Comparison of ENCODE assay signal across 26 cellular contexts in the genomic region with DNA sequence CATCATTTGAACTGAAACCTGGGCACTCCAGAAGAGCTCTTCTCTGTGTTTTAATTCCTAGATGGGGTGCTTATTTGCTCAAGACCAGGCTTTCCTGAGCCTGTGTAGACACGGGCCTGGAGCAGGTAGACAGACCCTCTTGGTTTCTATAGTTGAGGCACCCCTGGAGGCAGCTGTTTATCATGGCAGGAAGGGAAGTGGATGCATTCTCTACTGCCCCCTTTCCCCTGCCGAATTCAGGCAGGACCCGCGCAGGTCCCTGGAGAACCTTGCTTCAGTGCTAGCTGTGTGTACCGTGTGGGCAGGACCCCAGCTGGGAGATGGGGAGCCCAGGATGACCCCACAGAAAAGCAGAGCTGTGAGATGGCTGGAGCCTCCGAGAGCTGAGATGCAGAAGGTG. TPM values are rescaled to one million over a fixed set of nuclear protein-coding genes. Genes with fewer than 3 reads are reported as not detected.
DNase-seq lines count a peak whose midpoint lies in the region; ATAC-seq and TF ChIP-seq lines count a peak whose summit lies in the region.
"Had no signal": no experiment of that assay in that cellular context is flagged by ENCODE, and none has a peak within 500 bp of the region (broad histone marks: within the 10 kb centered on the region; RNA-seq: fewer than 3 reads in every experiment).

No MANE protein-coding gene starts in this region.

- no peak overlapping the region for H2BK20ac ChIP-seq in H9 (ENCODE audit: low read depth, low read length, poor library complexity, severe bottlenecking)

- WGBS in H9 (ENCODE audit: extremely low coverage, insufficient read length, low lambda C conversion rate) = no CpG with 5 or more reads among the region's 6 CpGs
- 90% methylated on average over 6 of the region's 6 CpGs for WGBS in mesenchymal stem cell

- H3K4me3 ChIP-seq in ascending aorta (peak overlapping the region in 1 of 2 donors; percentile 99), mesenchymal stem cell (ENCODE audit: insufficient read depth in 1 of 2, low read depth in 1 of 2, low read length in 2 of 2) (no peak overlapping the region), thoracic aorta (peak overlapping the region; percentile 43)
- H3K4me3 ChIP-seq: breast epithelium had no signal

- peak; percentile 42; the same call in 2 of the 3 replicates for TF ChIP-seq CTCF in H9 (conservative IDR thresholded peaks at IDR 0.05)
- TF ChIP-seq CTCF in ascending aorta (IDR thresholded peaks at IDR 0.05) = no peak
- no peak for TF ChIP-seq CTCF in thoracic aorta (IDR thresholded peaks at IDR 0.05)

- ATAC-seq in thoracic aorta (ENCODE audit: insufficient number of reproducible peaks, low FRiP score, low read depth) (no peak), HG02759 (IDR thresholded peaks at IDR 0.05; ENCODE audit: unreplicated experiment) (no peak), GM21717 (IDR thresholded peaks at IDR 0.05; ENCODE audit: unreplicated experiment) (no peak)
- ATAC-seq: activated naive CD4-positive, alpha-beta T cell treated with anti-CD3 and anti-CD28 coated beads, Interleukin-2, amount 50 U/mL, for 72 hours; natural killer cell; T-cell had no signal

- H3K4me2 ChIP-seq in H9 (ENCODE audit: insufficient read depth, insufficient read length, low read length) (no peak overlapping the region), mesenchymal stem cell (ENCODE audit: low read length, poor library complexity, severe bottlenecking) (no peak overlapping the region)

- H4K8ac ChIP-seq in H9 (replicated peaks; ENCODE audit: insufficient read length, low read depth, low read length) = no peak overlapping the region
- no peak overlapping the region for H4K8ac ChIP-seq in mesenchymal stem cell (ENCODE audit: low read length)

- H3K9ac ChIP-seq in H9 (ENCODE audit: extremely low read depth, insufficient read length, low read length) (no peak overlapping the region), mesenchymal stem cell (ENCODE audit: low read length) (no peak overlapping the region)

- H3K27ac ChIP-seq in H9 (ENCODE audit: insufficient read length, low read depth, low read length) (no peak overlapping the region), ascending aorta (peak overlapping the region; percentile 77 to 99), mesenchymal stem cell (ENCODE audit: low read length, poor library complexity, severe bottlenecking) (no peak overlapping the region), thoracic aorta (peak overlapping the region; percentile 60 to 80)

- no peak overlapping the region for H4K5ac ChIP-seq in H9 (ENCODE audit: insufficient read length, low read depth, low read length)

- H4K91ac ChIP-seq in H9 (ENCODE audit: insufficient read length, low read depth, low read length) (no peak overlapping the region), mesenchymal stem cell (ENCODE audit: low read length) (peak overlapping the region; percentile 36)

- H2BK12ac ChIP-seq in H9 (ENCODE audit: insufficient read length, low read depth, low read length) (no peak overlapping the region), mesenchymal stem cell (ENCODE audit: low read length in 2 of 2) (no peak overlapping the region)

- H3K79me2 ChIP-seq in H9 (ENCODE audit: insufficient read depth, low read length) = no peaks in the 10 kb centered on the region

- H3T11ph ChIP-seq in H9 (ENCODE audit: low read length) = no peak overlapping the region

- no peak overlapping the region for H3K56ac ChIP-seq in H9 (ENCODE audit: insufficient read length, low read depth, low read length)

- H3K23me2 ChIP-seq in H9 (ENCODE audit: insufficient read length, low read depth, low read length, poor library complexity, severe bottlenecking) = peaks cover 6% of the 10 kb centered on the region

- DNase-seq in H9 (no peak), ascending aorta (ENCODE audit: low spot score in 2 of 2) (no peak), mesenchymal stem cell (no peak), thoracic aorta (ENCODE audit: low spot score) (no peak), NCI-H524 treated with DMSO at 0.1 percent for 48 hours (lab: John Stamatoyannopoulos, UW) (no peak)
- DNase-seq in stimulated activated CD4-positive, alpha-beta T cell treated with anti-CD3 and anti-CD28 coated beads, Interleukin-2, amount 100 ng/mL, for 48 hours = no peak
- DNase-seq: activated CD4-positive, alpha-beta T cell treated with anti-CD3 and anti-CD28 coated beads, Interleukin-2, amount 10 ng/mL, durations not matched to agents 24 days and 14 days; activated CD8-positive, alpha-beta memory T cell treated with anti-CD3 and anti-CD28 coated beads for 24 hours; activated T-cell treated with anti-CD3 and anti-CD28 coated beads for 4 hours; amygdala; DMS53; effector CD4-positive, alpha-beta T cell; kidney; natural killer cell; NCI-H146; NCI-H2107; retina; RPMI8226; small intestine; T-cell had no signal

- H3K14ac ChIP-seq in H9 (ENCODE audit: insufficient read depth, low read length) (no peak overlapping the region; the same call in 1 of the 2 replicates), mesenchymal stem cell (ENCODE audit: low read length in 2 of 2) (no peak overlapping the region)

- H3K4me1 ChIP-seq in H9 (ENCODE audit: insufficient read depth, low read length) = no peaks in the 10 kb centered on the region; the same call in 1 of the 2 replicates
- peaks cover 12 to 44% of the 10 kb centered on the region in 2 donors for H3K4me1 ChIP-seq in ascending aorta
- peaks cover 14% of the 10 kb centered on the region for H3K4me1 ChIP-seq in mesenchymal stem cell (ENCODE audit: control insufficient read depth, insufficient read depth, low read depth, low read length)
- H3K4me1 ChIP-seq in thoracic aorta (ENCODE audit: control insufficient read depth in 1 of 2, low read depth in 2 of 2) = peaks cover 36 to 76% of the 10 kb centered on the region in 2 donors

- H3K9me3 Mint-ChIP-seq in H9 = no peaks in the 10 kb centered on the region; a peak in 1 of 5 replicates
- H3K9me3 Mint-ChIP-seq: activated CD4-positive, alpha-beta T cell treated with anti-CD3 and anti-CD28 coated beads, Interleukin-2, amount 10 ng/mL, durations not matched to agents 24 days and 14 days; activated naive CD4-positive, alpha-beta T cell treated with anti-CD3 and anti-CD28 coated beads, Interleukin-2, amount 50 U/mL, for 72 hours; natural killer cell; stimulated activated naive CD8-positive, alpha-beta T cell treated with anti-CD3 and anti-CD28 coated beads, Interleukin-15, Interleukin-2, amounts not matched to agents 100 ng/mL and 50 ng/mL, for 24 hours; T-cell had no signal

- H3K36me3 Mint-ChIP-seq in H9 (ENCODE audit: insufficient read depth in 1 of 3, low read depth in 3 of 3) = no peaks in the 10 kb centered on the region; a peak in 1 of 7 replicates
- H3K36me3 Mint-ChIP-seq: activated naive CD4-positive, alpha-beta T cell treated with anti-CD3 and anti-CD28 coated beads, Interleukin-2, amount 50 U/mL, for 72 hours; natural killer cell; T-cell had no signal

- peaks cover 33% of the 10 kb centered on the region for H3K27me3 Mint-ChIP-seq in H9 (ENCODE audit: low read depth)

- H2AK5ac ChIP-seq in H9 (ENCODE audit: insufficient read length, low read length) = no peak overlapping the region
- H2AK5ac ChIP-seq in mesenchymal stem cell (ENCODE audit: low read length, severe bottlenecking) = no peak overlapping the region

- H3K23ac ChIP-seq in H9 (ENCODE audit: insufficient read length, low read depth, low read length) (no peak overlapping the region), mesenchymal stem cell (ENCODE audit: low read length in 2 of 2) (peak overlapping the region in 1 of 2 experiments; percentile 62)

- H3K4me3 Mint-ChIP-seq in H9 = no peak overlapping the region
- H3K4me3 Mint-ChIP-seq: activated CD4-positive, alpha-beta T cell treated with anti-CD3 and anti-CD28 coated beads, Interleukin-2, amount 10 ng/mL, durations not matched to agents 24 days and 14 days; natural killer cell; stimulated activated naive CD8-positive, alpha-beta T cell treated with anti-CD3 and anti-CD28 coated beads, Interleukin-15, Interleukin-2, amounts not matched to agents 100 ng/mL and 50 ng/mL, for 24 hours; T-cell had no signal

- H3K27me3 ChIP-seq in H9 (ENCODE audit: insufficient read depth, low read length) = peaks cover 16% of the 10 kb centered on the region
- no peaks in the 10 kb centered on the region for H3K27me3 ChIP-seq in ascending aorta
- H3K27me3 ChIP-seq in mesenchymal stem cell (ENCODE audit: control insufficient read depth in 1 of 2, insufficient read depth in 1 of 2, low read length in 2 of 2) = peaks cover 0 to 63% of the 10 kb centered on the region in 2 experiments
- no peaks in the 10 kb centered on the region for H3K27me3 ChIP-seq in thoracic aorta (replicated peaks; ENCODE audit: insufficient read depth)

- no peak overlapping the region for H2BK120ac ChIP-seq in H9 (ENCODE audit: low read depth, low read length, poor library complexity, severe bottlenecking)
- no peak overlapping the region for H2BK120ac ChIP-seq in mesenchymal stem cell (ENCODE audit: low read depth, low read length)

- no peak overlapping the region for H2BK5ac ChIP-seq in H9 (ENCODE audit: insufficient read length, low read length)
- no peak overlapping the region for H2BK5ac ChIP-seq in mesenchymal stem cell (ENCODE audit: low read depth, low read length, poor library complexity, severe bottlenecking)

- no peaks in the 10 kb centered on the region for H3K36me3 ChIP-seq in ascending aorta
- H3K36me3 ChIP-seq in mesenchymal stem cell (ENCODE audit: control insufficient read depth in 1 of 2, insufficient read depth in 2 of 2, low read depth in 1 of 2, low read length in 2 of 2) = no peaks in the 10 kb centered on the region
- H3K36me3 ChIP-seq in thoracic aorta = no peaks in the 10 kb centered on the region
- H3K36me3 ChIP-seq: breast epithelium had no signal

- peaks cover 19 to 25% of the 10 kb centered on the region in 2 experiments for H3K4me1 Mint-ChIP-seq in H9

- intact Hi-C loops in ascending aorta (cut with DNase I) = loop anchor here (1.0 to 5.0 kb wide), 3 partner anchors 16 to 123 kb away; no protein-coding TSS in a partner anchor

- H3K9me3 ChIP-seq in H9 (ENCODE audit: control insufficient read depth, low read depth, low read length) (no peaks in the 10 kb centered on the region), ascending aorta (no peaks in the 10 kb centered on the region), mesenchymal stem cell (ENCODE audit: control insufficient read depth, low read length) (no peaks in the 10 kb centered on the region), thoracic aorta (no peaks in the 10 kb centered on the region)
- H3K9me3 ChIP-seq: breast epithelium had no signal

- no peak overlapping the region for H3K27ac Mint-ChIP-seq in H9
- H3K27ac Mint-ChIP-seq: activated CD4-positive, alpha-beta T cell treated with anti-CD3 and anti-CD28 coated beads, Interleukin-2, amount 10 ng/mL, durations not matched to agents 24 days and 14 days; activated naive CD4-positive, alpha-beta T cell treated with anti-CD3 and anti-CD28 coated beads, Interleukin-2, amount 50 U/mL, for 72 hours; natural killer cell; stimulated activated naive CD8-positive, alpha-beta T cell treated with anti-CD3 and anti-CD28 coated beads, Interleukin-15, Interleukin-2, amounts not matched to agents 100 ng/mL and 50 ng/mL, for 24 hours; T-cell had no signal

- H3K4ac ChIP-seq in H9 (ENCODE audit: low read depth, low read length) = no peak overlapping the region
- no peak overlapping the region for H3K4ac ChIP-seq in mesenchymal stem cell (ENCODE audit: low read depth in 1 of 2, low read length in 2 of 2)

- H3K79me1 ChIP-seq in H9 (ENCODE audit: insufficient read depth, low read depth, low read length, poor library complexity, severe bottlenecking) (no peaks in the 10 kb centered on the region), mesenchymal stem cell (replicated peaks; ENCODE audit: low read length, poor library complexity, severe bottlenecking) (peaks cover 1% of the 10 kb centered on the region)

- H3K18ac ChIP-seq in H9 (ENCODE audit: insufficient read length, low read depth, low read length) (no peak overlapping the region), mesenchymal stem cell (ENCODE audit: low read depth in 1 of 2, low read length in 2 of 2) (no peak overlapping the region)

- H4K20me1 ChIP-seq in H9 (ENCODE audit: control insufficient read depth, insufficient read depth, insufficient read length) = no peaks in the 10 kb centered on the region

- H2BK15ac ChIP-seq in H9 (ENCODE audit: low read depth, low read length) (no peak overlapping the region), mesenchymal stem cell (ENCODE audit: low read depth, poor library complexity, severe bottlenecking) (no peak overlapping the region)

- H2AFZ ChIP-seq in H9 (ENCODE audit: low read length) (no peak overlapping the region), mesenchymal stem cell (ENCODE audit: low read depth, low read length) (no peak overlapping the region)

RNA-seq across cellular contexts. Expression of gene CACNA1C, which starts 6.0 kb away (rescaled TPM):
- total RNA-seq in H9 (2021) (0.81 and 1.1 TPM in 2 replicates), ascending aorta (102 TPM), thoracic aorta (100 to 1,000 TPM in 1 of 2 donors, 10 to 100 TPM in 1; 70.0 to 127 TPM)
- polyA plus RNA-seq in mesenchymal stem cell (2013, experiment 1 of 2) = 2.9 TPM
- polyA plus RNA-seq in mesenchymal stem cell (2013, experiment 2 of 2) = 2.8 TPM
- total RNA-seq: epithelial cell of proximal tubule had no signal

RNA-seq across cellular contexts. Expression of gene DCP1B, which starts 54.6 kb away (rescaled TPM):
- 11.2 and 13.2 TPM in 2 replicates for total RNA-seq in H9 (2021)
- 23.3 TPM for total RNA-seq in ascending aorta
- 28.4 TPM for polyA plus RNA-seq in mesenchymal stem cell (2013, experiment 1 of 2)
- polyA plus RNA-seq in mesenchymal stem cell (2013, experiment 2 of 2) = 26.4 TPM
- 10 to 100 TPM; 16.6 to 19.5 TPM for total RNA-seq in thoracic aorta

Comparison
In these comparisons a context has a peak if more than half of its experiments do, and no peak if none do; other contexts are left out.
1. H3K27ac ChIP-seq: peak in ascending aorta (2 of 2) and thoracic aorta (2 of 2); none in H9 (single experiment) and mesenchymal stem cell (single experiment).
2. RNA of gene CACNA1C, which starts 6.0 kb away (total RNA-seq): 70.0 to 127 TPM in thoracic aorta and 102 TPM in ascending aorta (single experiment); 0.81 to 1.1 TPM in H9; every median in the first group is over 10 times any median in the second.